In genomic region chr5:96096724-96097123, GRCh38 we compare ENCODE assay signal across 21 cellular contexts.
"Had no signal": no experiment of that assay in that cellular context is flagged by ENCODE, and none has a peak within 500 bp of the region (broad histone marks: within the 10 kb centered on the region; RNA-seq: fewer than 3 reads in every experiment).

No MANE protein-coding gene starts in this region.

- H3K36me3 ChIP-seq: breast epithelium, heart right ventricle, ovary, sigmoid colon, suprapubic skin, WERI-Rb-1 had no signal

- DNase-seq: activated CD4-positive, alpha-beta T cell treated with anti-CD3 and anti-CD28 coated beads for 48 hours; activated CD8-positive, alpha-beta memory T cell treated with anti-CD3 and anti-CD28 coated beads, Interleukin-2, amount 50 U/mL, for 48 hours; activated CD8-positive, alpha-beta T cell treated with anti-CD3 and anti-CD28 coated beads, Interleukin-2, amount 10 ng/mL, durations not matched to agents 7 days and 5 days; activated naive CD4-positive, alpha-beta T cell; aorta; dermis blood vessel endothelial cell; erythroblast; heart right ventricle; kidney; left ventricle myocardium superior; mesendoderm; nephron progenitor cell; ovary; sigmoid colon; stimulated activated CD4-positive, alpha-beta T cell treated with anti-CD3 and anti-CD28 coated beads, Interleukin-12 subunit alpha, Interleukin-12 subunit beta, amount 100 ng/mL, for 4 hours; stimulated activated naive CD8-positive, alpha-beta T cell treated with anti-CD3 and anti-CD28 coated beads, Interleukin-15, Interleukin-2, amounts not matched to agents 100 U/mL and 50 U/mL, for 24 hours; T1000; WERI-Rb-1 had no signal

- H3K9me3 ChIP-seq: breast epithelium, ovary, sigmoid colon had no signal

- H3K27ac ChIP-seq: breast epithelium, heart right ventricle, ovary, sigmoid colon, suprapubic skin, WERI-Rb-1 had no signal

- H3K4me1 ChIP-seq: sigmoid colon had no signal

- H3K4me3 ChIP-seq: breast epithelium, heart right ventricle, ovary, sigmoid colon, suprapubic skin had no signal

- H3K27me3 ChIP-seq: breast epithelium, heart right ventricle, ovary, sigmoid colon, suprapubic skin had no signal

- FAIRE-seq: frontal cortex, kidney had no signal

- ATAC-seq: activated CD8-positive, alpha-beta T cell treated with anti-CD3 and anti-CD28 coated beads, Interleukin-2, amount 10 ng/mL, durations not matched to agents 7 days and 5 days; heart right ventricle; left ventricle myocardium superior; stimulated activated naive CD8-positive, alpha-beta T cell treated with anti-CD3 and anti-CD28 coated beads, Interleukin-15, Interleukin-2, amounts not matched to agents 100 U/mL and 50 U/mL, for 24 hours had no signal
